Comparison of ENCODE assay signal across 12 cellular contexts in the genomic region with DNA sequence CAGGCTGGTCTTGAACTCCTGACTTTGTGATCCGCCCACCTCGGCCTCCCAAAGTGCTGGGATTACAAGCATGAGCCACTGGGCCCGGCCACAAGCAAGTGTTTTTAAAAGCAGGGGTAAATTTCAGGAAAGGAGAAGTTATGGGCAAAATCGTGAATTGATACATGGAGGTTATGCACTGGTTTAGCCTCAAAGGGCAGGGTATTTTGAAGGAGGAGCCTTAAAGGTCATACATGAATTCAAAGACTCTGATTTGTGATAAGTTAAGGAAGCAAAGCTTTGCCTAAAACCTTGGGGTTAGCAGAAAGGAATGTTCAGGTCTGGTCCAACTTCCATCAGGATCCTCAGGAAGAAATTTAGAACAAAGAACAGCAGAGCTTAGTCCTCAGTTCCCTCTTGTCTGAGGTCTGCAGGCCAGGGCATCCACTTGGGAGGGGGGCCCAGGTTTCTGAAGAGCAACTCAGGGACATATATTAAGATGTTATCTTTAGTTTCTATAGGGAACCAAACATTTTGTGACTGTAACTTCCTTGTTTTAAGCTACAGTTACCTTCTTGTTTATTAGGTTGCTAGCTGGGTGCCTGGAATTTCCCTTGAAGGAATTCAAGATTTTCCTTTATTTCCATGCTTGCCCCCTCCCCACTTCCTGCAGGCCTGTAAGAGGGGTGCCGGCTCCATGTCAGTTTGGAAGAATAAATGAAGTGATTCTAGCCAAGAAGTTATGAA. TPM values are rescaled to one million over a fixed set of nuclear protein-coding genes. Genes with fewer than 3 reads are reported as not detected.
DNase-seq lines count a peak whose midpoint lies in the region; ATAC-seq lines count a peak whose summit lies in the region.
"Had no signal": no experiment of that assay in that cellular context is flagged by ENCODE, and none has a peak within 500 bp of the region (broad histone marks: within the 10 kb centered on the region; RNA-seq: fewer than 3 reads in every experiment).

No MANE protein-coding gene starts in this region.

- DNase-seq in activated naive CD4-positive, alpha-beta T cell (lab: John Stamatoyannopoulos, UW), result no peak
- DNase-seq in SIG-M5 treated with dmso at 0.1 percent for 504 hours (lab: John Stamatoyannopoulos, UW; ENCODE audit: unreplicated experiment), result peak; percentile 88
- DNase-seq in kidney tubule cell (ENCODE audit: low spot score), result peak; percentile 50
- no peak for DNase-seq in cerebellar cortex (ENCODE audit: low spot score)
- no peak for DNase-seq in NCI-H510A (lab: John Stamatoyannopoulos, UW)
- no peak for DNase-seq in GM23248
- DNase-seq: left ventricle myocardium superior, NCI-H2171, right lobe of liver had no signal

- no peaks in the 10 kb centered on the region for H3K36me3 Mint-ChIP-seq in activated naive CD4-positive, alpha-beta T cell treated with anti-CD3 and anti-CD28 coated beads, Interleukin-2, amount 50 U/mL, for 24 hours

- H3K9me3 Mint-ChIP-seq in activated naive CD4-positive, alpha-beta T cell treated with anti-CD3 and anti-CD28 coated beads, Interleukin-2, amount 50 U/mL, for 24 hours, result no peaks in the 10 kb centered on the region

- H3K79me2 ChIP-seq in GM23248 (ENCODE audit: insufficient read depth), result peaks cover 7% of the 10 kb centered on the region; the same call in 1 of the 2 replicates

- no peak overlapping the region for H3K4me2 ChIP-seq in GM23248 (ENCODE audit: unreplicated experiment)

- no peaks in the 10 kb centered on the region for H3K27me3 ChIP-seq in GM23248 (replicated peaks; ENCODE audit: insufficient read depth)
- H3K27me3 ChIP-seq: right lobe of liver had no signal

- peaks cover 54% of the 10 kb centered on the region for H3K4me1 Mint-ChIP-seq in activated naive CD4-positive, alpha-beta T cell treated with anti-CD3 and anti-CD28 coated beads, Interleukin-2, amount 50 U/mL, for 24 hours

- H4K20me1 ChIP-seq in GM23248 (ENCODE audit: insufficient read depth), result no peaks in the 10 kb centered on the region

- H3K9me2 ChIP-seq in GM23248 (ENCODE audit: insufficient read depth), result no peaks in the 10 kb centered on the region

- H3K9ac ChIP-seq in GM23248, result no peak overlapping the region

- peaks cover 15% of the 10 kb centered on the region for H3K4me1 ChIP-seq in GM23248 (ENCODE audit: insufficient read depth)

- peak overlapping the region; percentile 36 for H3K4me3 Mint-ChIP-seq in activated naive CD4-positive, alpha-beta T cell treated with anti-CD3 and anti-CD28 coated beads, Interleukin-2, amount 50 U/mL, for 24 hours

- peak overlapping the region; percentile 81 for H3K27ac Mint-ChIP-seq in activated naive CD4-positive, alpha-beta T cell treated with anti-CD3 and anti-CD28 coated beads, Interleukin-2, amount 50 U/mL, for 24 hours

- in situ Hi-C loops in GM23248 (cut with MboI), result no loop called here

- WGBS in GM23248 (ENCODE audit: low coverage in 1 of 2, low lambda C conversion rate in 2 of 2, missing lambda C conversion rate in 2 of 2), 2 experiments, result 88 to 91% methylated on average over 5 of the region's 5 CpGs

- H3K27me3 Mint-ChIP-seq in activated naive CD4-positive, alpha-beta T cell treated with anti-CD3 and anti-CD28 coated beads, Interleukin-2, amount 50 U/mL, for 24 hours, result no peaks in the 10 kb centered on the region

- H3K27ac ChIP-seq in GM23248, result no peak overlapping the region
- H3K27ac ChIP-seq: right lobe of liver, SK-N-MC had no signal

- H2AFZ ChIP-seq in GM23248, result no peak overlapping the region

- H3K36me3 ChIP-seq in GM23248 (ENCODE audit: low read depth), result no peaks in the 10 kb centered on the region
- H3K36me3 ChIP-seq: right lobe of liver had no signal

- H3F3A ChIP-seq in GM23248 (ENCODE audit: insufficient read depth), result peaks cover 10% of the 10 kb centered on the region; the same call in 1 of the 2 replicates

- no peak for ATAC-seq in GM18520 (IDR thresholded peaks at IDR 0.05; ENCODE audit: unreplicated experiment)
- ATAC-seq: left ventricle myocardium superior, right lobe of liver had no signal

- no peaks in the 10 kb centered on the region for H3K9me3 ChIP-seq in GM23248 (ENCODE audit: low read depth)
- H3K9me3 ChIP-seq: right lobe of liver had no signal

- no peak overlapping the region for H3K4me3 ChIP-seq in GM23248
- H3K4me3 ChIP-seq: right lobe of liver, SK-N-MC had no signal

RNA-seq across cellular contexts. Expression of gene REPIN1, which starts 2.8 kb away (rescaled TPM):
- 48.1 and 53.5 TPM in 2 replicates for total RNA-seq in GM23248 (2014; rRNA removed; shearing (Covaris generic))
- 15.8 and 17.3 TPM in 2 replicates for polyA plus RNA-seq in GM23248 (2016; fragmentation: Nextera tagmentation; extraction: Ambion mirVana)

RNA-seq across cellular contexts. Expression of gene ZNF775, which starts 13.3 kb away (rescaled TPM):
- total RNA-seq in GM23248 (2014; rRNA removed; shearing (Covaris generic)), result 3.9 and 5.2 TPM in 2 replicates
- polyA plus RNA-seq in GM23248 (2016; fragmentation: Nextera tagmentation; extraction: Ambion mirVana), result 0.75 and 1.6 TPM in 2 replicates

RNA-seq across cellular contexts. Expression of gene RARRES2, which starts 24.4 kb away (rescaled TPM):
- not detected in 2 replicates for total RNA-seq in GM23248 (2014; rRNA removed; shearing (Covaris generic))
- not detected in 2 replicates for polyA plus RNA-seq in GM23248 (2016; fragmentation: Nextera tagmentation; extraction: Ambion mirVana)

RNA-seq across cellular contexts. Expression of gene ACTR3C, which starts 42.5 kb away (rescaled TPM):
- not detected in 2 replicates for total RNA-seq in GM23248 (2014; rRNA removed; shearing (Covaris generic))
- not detected in 2 replicates for polyA plus RNA-seq in GM23248 (2016; fragmentation: Nextera tagmentation; extraction: Ambion mirVana)

RNA-seq across cellular contexts. Expression of gene LRRC61, which starts 42.7 kb away (rescaled TPM):
- total RNA-seq in GM23248 (2014; rRNA removed; shearing (Covaris generic)), result not detected in 2 replicates
- polyA plus RNA-seq in GM23248 (2016; fragmentation: Nextera tagmentation; extraction: Ambion mirVana), result not detected in 2 replicates

Comparison
In these comparisons a context has a peak if more than half of its experiments do, and no peak if none do; other contexts are left out.
1. DNase-seq: peak in SIG-M5 treated with dmso at 0.1 percent for 504 hours (single experiment) and kidney tubule cell (single experiment); none in activated naive CD4-positive, alpha-beta T cell (0 of 4), cerebellar cortex (single experiment), NCI-H510A (single experiment) and GM23248 (single experiment).